ENCODE assay signal across 18 cellular contexts in genomic region chr13:23865898-23866297, GRCh38. TPM values are rescaled to one million over a fixed set of nuclear protein-coding genes. Genes with fewer than 3 reads are reported as not detected.
"Had no signal": no experiment of that assay in that cellular context is flagged by ENCODE, and none has a peak within 500 bp of the region (broad histone marks: within the 10 kb centered on the region; RNA-seq: fewer than 3 reads in every experiment).

No MANE protein-coding gene starts in this region.

- H3K9me3 Mint-ChIP-seq: activated naive CD4-positive, alpha-beta T cell treated with anti-CD3 and anti-CD28 coated beads for 36 hours; T-helper 2 cell treated with Interferon-gamma antibody and Interleukin-4, amounts not matched to agents 5 μg/mL and 100 μg/mL, for 36 hours had no signal

- H3K27ac Mint-ChIP-seq: activated naive CD4-positive, alpha-beta T cell treated with anti-CD3 and anti-CD28 coated beads for 36 hours; T-helper 2 cell treated with Interferon-gamma antibody and Interleukin-4, amounts not matched to agents 5 μg/mL and 100 μg/mL, for 36 hours had no signal

- H3K4me1 ChIP-seq: adrenal gland, colonic mucosa, heart right ventricle, transverse colon had no signal

- H3K4me3 ChIP-seq: adrenal gland, colonic mucosa, heart right ventricle, left lung, sigmoid colon, transverse colon had no signal

- H3K27ac ChIP-seq: adrenal gland, colonic mucosa, heart right ventricle, left lung, sigmoid colon, transverse colon had no signal

- ATAC-seq: heart right ventricle had no signal

- DNase-seq: activated CD4-positive, alpha-beta T cell treated with anti-CD3 and anti-CD28 coated beads for 48 hours; activated naive CD4-positive, alpha-beta T cell treated with anti-CD3 and anti-CD28 coated beads for 36 hours; adrenal gland; caudate nucleus; colonic mucosa; effector memory CD4-positive, alpha-beta T cell; heart right ventricle; left lung; sigmoid colon; stimulated activated CD4-positive, alpha-beta T cell treated with anti-CD3 and anti-CD28 coated beads, Interleukin-2, amount 100 ng/mL, for 24 hours; stimulated activated naive CD4-positive, alpha-beta T cell; substantia nigra; transverse colon had no signal

- FAIRE-seq: frontal cortex had no signal

- H3K4me3 Mint-ChIP-seq: activated naive CD4-positive, alpha-beta T cell treated with anti-CD3 and anti-CD28 coated beads for 36 hours; T-helper 2 cell treated with Interferon-gamma antibody and Interleukin-4, amounts not matched to agents 5 μg/mL and 100 μg/mL, for 36 hours had no signal

- H3K9me3 ChIP-seq: adrenal gland, colonic mucosa, heart right ventricle, left lung, sigmoid colon, transverse colon had no signal

RNA-seq across cellular contexts. Expression of gene C1QTNF9B, which starts 31.4 kb away (rescaled TPM):
- total RNA-seq: activated naive CD4-positive, alpha-beta T cell treated with anti-CD3 and anti-CD28 coated beads for 36 hours; adrenal gland; mesenteric fat pad; osteoblast; pulmonary artery endothelial cell; sigmoid colon; transverse colon had no signal
